Comparison of ENCODE assay signal across 8 cellular contexts in genomic region chr6:55980627-55981211, GRCh38.
DNase-seq lines count a peak whose midpoint lies in the region; ATAC-seq and TF ChIP-seq lines count a peak whose summit lies in the region.

No MANE protein-coding gene starts in this region.

- ATAC-seq in HG02759 (IDR thresholded peaks at IDR 0.05; ENCODE audit: unreplicated experiment) (peak; percentile 55), HG03565 (IDR thresholded peaks at IDR 0.05; ENCODE audit: unreplicated experiment) (no peak)

- H3K4me3 ChIP-seq in cardiac fibroblast (replicated peaks in 1 of 2; ENCODE audit: low read depth in 2 of 2, low read length in 2 of 2): no peak overlapping the region

- peak; percentile 42 for TF ChIP-seq CTCF in cardiac fibroblast (IDR thresholded peaks at IDR 0.05; ENCODE audit: low read depth, low read length)

- peak; percentile 34 for DNase-seq in DMS53 treated with DMSO at 0.1 percent for 48 hours (lab: John Stamatoyannopoulos, UW; ENCODE audit: unreplicated experiment)
- peak; percentile 42 for DNase-seq in NCI-H774 (lab: John Stamatoyannopoulos, UW)
- DNase-seq in cardiac fibroblast (ENCODE audit: low read depth in 2 of 2): peak; percentile 68 to 70
- DNase-seq in lung microvascular endothelial cell (ENCODE audit: low read depth in 2 of 2): peak; percentile 56 to 64
- DNase-seq in OCI-M2 (lab: John Stamatoyannopoulos, UW; ENCODE audit: unreplicated experiment): no peak
- no peak for DNase-seq in T-helper 2 cell

Comparison
In these comparisons a context has a peak if more than half of its experiments do, and no peak if none do; other contexts are left out.
1. DNase-seq: peak in DMS53 treated with DMSO at 0.1 percent for 48 hours (single experiment), NCI-H774 (single experiment), cardiac fibroblast (2 of 2) and lung microvascular endothelial cell (2 of 2); none in OCI-M2 (single experiment) and T-helper 2 cell (0 of 5).